Comparison of ENCODE assay signal across 2 cellular contexts in genomic region chr17:44775838-44776621, GRCh38.
TF ChIP-seq lines count a peak whose summit lies in the region.

No MANE protein-coding gene starts in this region.

TF ChIP-seq in HCT116, 20 proteins besides CTCF, POLR2A, EP300 and RAD21 (continued from another document):
- TF ChIP-seq, protein P1, sequence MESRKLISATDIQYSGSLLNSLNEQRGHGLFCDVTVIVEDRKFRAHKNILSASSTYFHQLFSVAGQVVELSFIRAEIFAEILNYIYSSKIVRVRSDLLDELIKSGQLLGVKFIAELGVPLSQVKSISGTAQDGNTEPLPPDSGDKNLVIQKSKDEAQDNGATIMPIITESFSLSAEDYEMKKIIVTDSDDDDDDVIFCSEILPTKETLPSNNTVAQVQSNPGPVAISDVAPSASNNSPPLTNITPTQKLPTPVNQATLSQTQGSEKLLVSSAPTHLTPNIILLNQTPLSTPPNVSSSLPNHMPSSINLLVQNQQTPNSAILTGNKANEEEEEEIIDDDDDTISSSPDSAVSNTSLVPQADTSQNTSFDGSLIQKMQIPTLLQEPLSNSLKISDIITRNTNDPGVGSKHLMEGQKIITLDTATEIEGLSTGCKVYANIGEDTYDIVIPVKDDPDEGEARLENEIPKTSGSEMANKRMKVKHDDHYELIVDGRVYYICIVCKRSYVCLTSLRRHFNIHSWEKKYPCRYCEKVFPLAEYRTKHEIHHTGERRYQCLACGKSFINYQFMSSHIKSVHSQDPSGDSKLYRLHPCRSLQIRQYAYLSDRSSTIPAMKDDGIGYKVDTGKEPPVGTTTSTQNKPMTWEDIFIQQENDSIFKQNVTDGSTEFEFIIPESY (IDR thresholded peaks at IDR 0.05; ENCODE audit: extremely low read depth, insufficient replicate concordance, low read length), result no peak
- no peak for TF ChIP-seq CBX3 (IDR thresholded peaks at IDR 0.05; ENCODE audit: low read depth)
- no peak for TF ChIP-seq CEBPB (IDR thresholded peaks at IDR 0.05; ENCODE audit: low read depth)

TF ChIP-seq in neural cell, 6 proteins besides CTCF, POLR2A, EP300 and RAD21 (continued from another document):
- TF ChIP-seq REST (IDR thresholded peaks at IDR 0.05; ENCODE audit: borderline replicate concordance), result no peak
- no peak for TF ChIP-seq TAF1 (IDR thresholded peaks at IDR 0.05; ENCODE audit: low read depth)
- TF ChIP-seq EZH2 (IDR thresholded peaks at IDR 0.05; ENCODE audit: borderline replicate concordance, insufficient read depth, low read length, poor library complexity, severe bottlenecking), result no peak
TF ChIP-seq in neural cell: peak in this region for 0.
